1 cellular context compared by ENCODE assay signal in the genomic region with DNA sequence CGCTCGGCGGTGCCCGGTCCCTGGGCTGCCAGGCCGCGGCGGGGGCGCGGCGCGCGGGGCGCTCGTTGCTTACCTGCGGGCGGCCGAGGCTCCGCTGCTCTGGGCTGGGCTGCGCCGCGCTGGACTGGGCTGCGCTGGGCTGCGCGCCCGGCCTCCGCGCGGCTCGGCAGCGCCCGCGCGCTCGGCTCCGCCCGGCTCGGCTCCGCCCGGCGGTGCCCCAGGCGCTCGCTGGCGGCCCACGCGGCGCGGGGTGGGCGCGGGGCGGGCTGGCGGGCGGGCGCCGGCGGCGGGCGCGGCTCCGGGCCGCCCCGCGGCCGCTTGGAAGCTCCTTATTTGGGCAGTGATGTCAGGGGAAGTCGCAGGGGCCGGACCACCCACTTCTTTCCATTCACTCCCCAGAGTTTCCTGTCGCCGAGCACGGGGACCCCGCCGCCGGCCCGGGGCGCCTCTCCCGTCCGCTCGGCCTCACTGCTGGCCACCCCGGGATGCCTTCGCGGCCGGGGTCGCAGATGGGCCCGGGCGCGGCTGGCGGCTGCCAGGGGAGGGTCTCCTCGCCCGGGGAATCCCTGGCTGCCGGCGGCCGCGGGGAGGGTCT.
A peak's percentile ranks its signal among the peaks of the same experiment; 100 is the strongest.
TF ChIP-seq lines count a peak whose summit lies in the region.

No MANE protein-coding gene starts in this region.

TF ChIP-seq in GM12878, 131 proteins besides CTCF, POLR2A, EP300 and RAD21 (continued from another document):
- TF ChIP-seq, protein P1, sequence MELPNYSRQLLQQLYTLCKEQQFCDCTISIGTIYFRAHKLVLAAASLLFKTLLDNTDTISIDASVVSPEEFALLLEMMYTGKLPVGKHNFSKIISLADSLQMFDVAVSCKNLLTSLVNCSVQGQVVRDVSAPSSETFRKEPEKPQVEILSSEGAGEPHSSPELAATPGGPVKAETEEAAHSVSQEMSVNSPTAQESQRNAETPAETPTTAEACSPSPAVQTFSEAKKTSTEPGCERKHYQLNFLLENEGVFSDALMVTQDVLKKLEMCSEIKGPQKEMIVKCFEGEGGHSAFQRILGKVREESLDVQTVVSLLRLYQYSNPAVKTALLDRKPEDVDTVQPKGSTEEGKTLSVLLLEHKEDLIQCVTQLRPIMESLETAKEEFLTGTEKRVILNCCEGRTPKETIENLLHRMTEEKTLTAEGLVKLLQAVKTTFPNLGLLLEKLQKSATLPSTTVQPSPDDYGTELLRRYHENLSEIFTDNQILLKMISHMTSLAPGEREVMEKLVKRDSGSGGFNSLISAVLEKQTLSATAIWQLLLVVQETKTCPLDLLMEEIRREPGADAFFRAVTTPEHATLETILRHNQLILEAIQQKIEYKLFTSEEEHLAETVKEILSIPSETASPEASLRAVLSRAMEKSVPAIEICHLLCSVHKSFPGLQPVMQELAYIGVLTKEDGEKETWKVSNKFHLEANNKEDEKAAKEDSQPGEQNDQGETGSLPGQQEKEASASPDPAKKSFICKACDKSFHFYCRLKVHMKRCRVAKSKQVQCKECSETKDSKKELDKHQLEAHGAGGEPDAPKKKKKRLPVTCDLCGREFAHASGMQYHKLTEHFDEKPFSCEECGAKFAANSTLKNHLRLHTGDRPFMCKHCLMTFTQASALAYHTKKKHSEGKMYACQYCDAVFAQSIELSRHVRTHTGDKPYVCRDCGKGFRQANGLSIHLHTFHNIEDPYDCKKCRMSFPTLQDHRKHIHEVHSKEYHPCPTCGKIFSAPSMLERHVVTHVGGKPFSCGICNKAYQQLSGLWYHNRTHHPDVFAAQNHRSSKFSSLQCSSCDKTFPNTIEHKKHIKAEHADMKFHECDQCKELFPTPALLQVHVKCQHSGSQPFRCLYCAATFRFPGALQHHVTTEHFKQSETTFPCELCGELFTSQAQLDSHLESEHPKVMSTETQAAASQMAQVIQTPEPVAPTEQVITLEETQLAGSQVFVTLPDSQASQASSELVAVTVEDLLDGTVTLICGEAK (IDR thresholded peaks at IDR 0.05; ENCODE audit: borderline replicate concordance): no peak
- TF ChIP-seq SREBF1 (IDR thresholded peaks at IDR 0.05; ENCODE audit: low read length): no peak
- 0 out of 2 replicates have a peak, but pooled peaks have one; percentile 37 for TF ChIP-seq CREB1 (IDR thresholded peaks at IDR 0.05; ENCODE audit: low read depth)
- no peak for TF ChIP-seq ZBTB4 (CRISPR knock-in tag; IDR thresholded peaks at IDR 0.05)
- TF ChIP-seq, protein P2, sequence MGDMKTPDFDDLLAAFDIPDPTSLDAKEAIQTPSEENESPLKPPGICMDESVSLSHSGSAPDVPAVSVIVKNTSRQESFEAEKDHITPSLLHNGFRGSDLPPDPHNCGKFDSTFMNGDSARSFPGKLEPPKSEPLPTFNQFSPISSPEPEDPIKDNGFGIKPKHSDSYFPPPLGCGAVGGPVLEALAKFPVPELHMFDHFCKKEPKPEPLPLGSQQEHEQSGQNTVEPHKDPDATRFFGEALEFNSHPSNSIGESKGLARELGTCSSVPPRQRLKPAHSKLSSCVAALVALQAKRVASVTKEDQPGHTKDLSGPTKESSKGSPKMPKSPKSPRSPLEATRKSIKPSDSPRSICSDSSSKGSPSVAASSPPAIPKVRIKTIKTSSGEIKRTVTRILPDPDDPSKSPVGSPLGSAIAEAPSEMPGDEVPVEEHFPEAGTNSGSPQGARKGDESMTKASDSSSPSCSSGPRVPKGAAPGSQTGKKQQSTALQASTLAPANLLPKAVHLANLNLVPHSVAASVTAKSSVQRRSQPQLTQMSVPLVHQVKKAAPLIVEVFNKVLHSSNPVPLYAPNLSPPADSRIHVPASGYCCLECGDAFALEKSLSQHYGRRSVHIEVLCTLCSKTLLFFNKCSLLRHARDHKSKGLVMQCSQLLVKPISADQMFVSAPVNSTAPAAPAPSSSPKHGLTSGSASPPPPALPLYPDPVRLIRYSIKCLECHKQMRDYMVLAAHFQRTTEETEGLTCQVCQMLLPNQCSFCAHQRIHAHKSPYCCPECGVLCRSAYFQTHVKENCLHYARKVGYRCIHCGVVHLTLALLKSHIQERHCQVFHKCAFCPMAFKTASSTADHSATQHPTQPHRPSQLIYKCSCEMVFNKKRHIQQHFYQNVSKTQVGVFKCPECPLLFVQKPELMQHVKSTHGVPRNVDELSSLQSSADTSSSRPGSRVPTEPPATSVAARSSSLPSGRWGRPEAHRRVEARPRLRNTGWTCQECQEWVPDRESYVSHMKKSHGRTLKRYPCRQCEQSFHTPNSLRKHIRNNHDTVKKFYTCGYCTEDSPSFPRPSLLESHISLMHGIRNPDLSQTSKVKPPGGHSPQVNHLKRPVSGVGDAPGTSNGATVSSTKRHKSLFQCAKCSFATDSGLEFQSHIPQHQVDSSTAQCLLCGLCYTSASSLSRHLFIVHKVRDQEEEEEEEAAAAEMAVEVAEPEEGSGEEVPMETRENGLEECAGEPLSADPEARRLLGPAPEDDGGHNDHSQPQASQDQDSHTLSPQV (IDR thresholded peaks at IDR 0.05): no peak
- 0 out of 2 replicates have a peak, but pooled peaks have one; percentile 39 for TF ChIP-seq ZNF217 (IDR thresholded peaks at IDR 0.05)
- TF ChIP-seq PML (IDR thresholded peaks at IDR 0.05; ENCODE audit: low read length): no peak
- TF ChIP-seq, protein P3, sequence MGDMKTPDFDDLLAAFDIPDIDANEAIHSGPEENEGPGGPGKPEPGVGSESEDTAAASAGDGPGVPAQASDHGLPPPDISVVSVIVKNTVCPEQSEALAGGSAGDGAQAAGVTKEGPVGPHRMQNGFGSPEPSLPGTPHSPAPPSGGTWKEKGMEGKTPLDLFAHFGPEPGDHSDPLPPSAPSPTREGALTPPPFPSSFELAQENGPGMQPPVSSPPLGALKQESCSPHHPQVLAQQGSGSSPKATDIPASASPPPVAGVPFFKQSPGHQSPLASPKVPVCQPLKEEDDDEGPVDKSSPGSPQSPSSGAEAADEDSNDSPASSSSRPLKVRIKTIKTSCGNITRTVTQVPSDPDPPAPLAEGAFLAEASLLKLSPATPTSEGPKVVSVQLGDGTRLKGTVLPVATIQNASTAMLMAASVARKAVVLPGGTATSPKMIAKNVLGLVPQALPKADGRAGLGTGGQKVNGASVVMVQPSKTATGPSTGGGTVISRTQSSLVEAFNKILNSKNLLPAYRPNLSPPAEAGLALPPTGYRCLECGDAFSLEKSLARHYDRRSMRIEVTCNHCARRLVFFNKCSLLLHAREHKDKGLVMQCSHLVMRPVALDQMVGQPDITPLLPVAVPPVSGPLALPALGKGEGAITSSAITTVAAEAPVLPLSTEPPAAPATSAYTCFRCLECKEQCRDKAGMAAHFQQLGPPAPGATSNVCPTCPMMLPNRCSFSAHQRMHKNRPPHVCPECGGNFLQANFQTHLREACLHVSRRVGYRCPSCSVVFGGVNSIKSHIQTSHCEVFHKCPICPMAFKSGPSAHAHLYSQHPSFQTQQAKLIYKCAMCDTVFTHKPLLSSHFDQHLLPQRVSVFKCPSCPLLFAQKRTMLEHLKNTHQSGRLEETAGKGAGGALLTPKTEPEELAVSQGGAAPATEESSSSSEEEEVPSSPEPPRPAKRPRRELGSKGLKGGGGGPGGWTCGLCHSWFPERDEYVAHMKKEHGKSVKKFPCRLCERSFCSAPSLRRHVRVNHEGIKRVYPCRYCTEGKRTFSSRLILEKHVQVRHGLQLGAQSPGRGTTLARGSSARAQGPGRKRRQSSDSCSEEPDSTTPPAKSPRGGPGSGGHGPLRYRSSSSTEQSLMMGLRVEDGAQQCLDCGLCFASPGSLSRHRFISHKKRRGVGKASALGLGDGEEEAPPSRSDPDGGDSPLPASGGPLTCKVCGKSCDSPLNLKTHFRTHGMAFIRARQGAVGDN (IDR thresholded peaks at IDR 0.05): peak; percentile 29; the same call in 1 of the 2 replicates
- peak; percentile 77; the same call in 1 of the 2 replicates for TF ChIP-seq BACH1 (IDR thresholded peaks at IDR 0.05; ENCODE audit: borderline replicate concordance)
- TF ChIP-seq KAT2A (conservative IDR thresholded peaks at IDR 0.05; ENCODE audit: control insufficient read depth, low read depth, low read length): no peak
- no peak for TF ChIP-seq CHD2 (IDR thresholded peaks at IDR 0.05; ENCODE audit: borderline replicate concordance, low read depth, low read length)
- TF ChIP-seq JUNB (IDR thresholded peaks at IDR 0.05): no peak
- TF ChIP-seq PAX8 (IDR thresholded peaks at IDR 0.05): no peak
- TF ChIP-seq SMAD1 (IDR thresholded peaks at IDR 0.05; ENCODE audit: low read depth, partially characterized antibody): no peak
- peak; percentile 17; the same call in 1 of the 2 replicates for TF ChIP-seq NR2F1 (conservative IDR thresholded peaks at IDR 0.05)
- 0 out of 2 replicates have a peak, but pooled peaks have one; percentile 67 for TF ChIP-seq DPF2 (IDR thresholded peaks at IDR 0.05)
- TF ChIP-seq NFIC (IDR thresholded peaks at IDR 0.05; ENCODE audit: low read depth, low read length): no peak
- TF ChIP-seq ELK1 (IDR thresholded peaks at IDR 0.05; ENCODE audit: low read depth, low read length): peak; percentile 93
- TF ChIP-seq LARP7 (IDR thresholded peaks at IDR 0.05): peak; percentile 71
- TF ChIP-seq SIX5 (IDR thresholded peaks at IDR 0.05; ENCODE audit: low read depth, low read length, severe bottlenecking): no peak
